In the genomic region with DNA sequence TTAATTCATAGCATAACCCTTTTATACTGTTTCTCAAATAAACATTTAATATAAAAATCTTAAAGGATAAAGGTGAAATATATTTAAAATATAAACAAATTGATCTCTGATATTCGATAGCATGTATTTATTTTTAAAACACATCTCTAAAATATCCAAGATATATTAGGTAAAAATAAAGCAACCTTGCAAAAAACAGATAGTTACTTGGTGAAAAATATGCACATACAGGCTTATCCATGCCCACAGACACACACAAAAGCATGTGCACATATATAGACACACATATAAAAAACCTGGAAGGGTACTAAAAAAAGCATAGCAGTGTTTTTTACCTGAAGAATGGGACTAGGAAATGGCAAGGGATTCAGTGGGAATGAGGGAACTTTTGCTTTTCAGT, we compare ENCODE assay signal across 1 cellular context.
TF ChIP-seq lines count a peak whose summit lies in the region.

No MANE protein-coding gene starts in this region.

TF ChIP-seq in HepG2, 621 proteins besides CTCF, POLR2A, EP300 and RAD21 (continued from another document):
- TF ChIP-seq, protein P1, sequence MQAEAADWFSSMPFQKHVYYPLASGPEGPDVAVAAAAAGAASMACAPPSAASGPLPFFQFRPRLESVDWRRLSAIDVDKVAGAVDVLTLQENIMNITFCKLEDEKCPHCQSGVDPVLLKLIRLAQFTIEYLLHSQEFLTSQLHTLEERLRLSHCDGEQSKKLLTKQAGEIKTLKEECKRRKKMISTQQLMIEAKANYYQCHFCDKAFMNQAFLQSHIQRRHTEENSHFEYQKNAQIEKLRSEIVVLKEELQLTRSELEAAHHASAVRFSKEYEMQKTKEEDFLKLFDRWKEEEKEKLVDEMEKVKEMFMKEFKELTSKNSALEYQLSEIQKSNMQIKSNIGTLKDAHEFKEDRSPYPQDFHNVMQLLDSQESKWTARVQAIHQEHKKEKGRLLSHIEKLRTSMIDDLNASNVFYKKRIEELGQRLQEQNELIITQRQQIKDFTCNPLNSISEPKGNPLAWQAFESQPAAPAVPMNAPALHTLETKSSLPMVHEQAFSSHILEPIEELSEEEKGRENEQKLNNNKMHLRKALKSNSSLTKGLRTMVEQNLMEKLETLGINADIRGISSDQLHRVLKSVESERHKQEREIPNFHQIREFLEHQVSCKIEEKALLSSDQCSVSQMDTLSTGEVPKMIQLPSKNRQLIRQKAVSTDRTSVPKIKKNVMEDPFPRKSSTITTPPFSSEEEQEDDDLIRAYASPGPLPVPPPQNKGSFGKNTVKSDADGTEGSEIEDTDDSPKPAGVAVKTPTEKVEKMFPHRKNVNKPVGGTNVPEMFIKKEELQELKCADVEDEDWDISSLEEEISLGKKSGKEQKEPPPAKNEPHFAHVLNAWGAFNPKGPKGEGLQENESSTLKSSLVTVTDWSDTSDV (CRISPR knock-in tag; IDR thresholded peaks at IDR 0.05): no peak
- TF ChIP-seq MAFF (IDR thresholded peaks at IDR 0.05; ENCODE audit: low read depth, low read length) (peak; percentile 62), REPIN1 (CRISPR knock-in tag; IDR thresholded peaks at IDR 0.05; ENCODE audit: borderline replicate concordance, low read depth) (no peak), FOXA1 (IDR thresholded peaks at IDR 0.05) (no peak), FOXA1 (CRISPR knock-in tag; IDR thresholded peaks at IDR 0.05) (no peak)
